25 cellular contexts compared by ENCODE assay signal in genomic region chr5:105218018-105218417, GRCh38.
"Had no signal": no experiment of that assay in that cellular context is flagged by ENCODE, and none has a peak within 500 bp of the region (broad histone marks: within the 10 kb centered on the region; RNA-seq: fewer than 3 reads in every experiment).

No MANE protein-coding gene starts in this region.

- DNase-seq: activated CD4-positive, alpha-beta memory T cell treated with anti-CD3 and anti-CD28 coated beads, Interleukin-2, amount 10 ng/mL, durations not matched to agents 7 days and 5 days; activated CD4-positive, alpha-beta T cell treated with anti-CD3 and anti-CD28 coated beads, Interleukin-2, amount 10 ng/mL, durations not matched to agents 24 days and 14 days; activated CD8-positive, alpha-beta memory T cell treated with anti-CD3 and anti-CD28 coated beads, Interleukin-2, amount 50 U/mL, for 48 hours; activated gamma-delta T cell; activated naive CD4-positive, alpha-beta T cell treated with anti-CD3 and anti-CD28 coated beads, Interleukin-2, amount 10 ng/mL, durations not matched to agents 7 days and 5 days; activated naive CD8-positive, alpha-beta T cell treated with anti-CD3 and anti-CD28 coated beads, Interleukin-2, amount 10 ng/mL, durations not matched to agents 7 days and 5 days; activated T-cell treated with anti-CD3 and anti-CD28 coated beads, Interleukin-2, amount 50 U/mL, for 24 hours; brain microvascular endothelial cell; dorsolateral prefrontal cortex; effector memory CD4-positive, alpha-beta T cell; erythroblast; gastrocnemius medialis; islet precursor cell; left ventricle myocardium inferior; mucosa of descending colon; pancreas; retina; stimulated activated CD4-positive, alpha-beta T cell treated with anti-CD3 and anti-CD28 coated beads, Interleukin-12 subunit alpha, Interleukin-12 subunit beta, amount 100 ng/mL, for 4 hours; stimulated activated CD4-positive, alpha-beta T cell treated with anti-CD3 and anti-CD28 coated beads, Interleukin-4, amount 100 ng/mL, for 24 hours; T-helper 9 cell; trophoblast cell had no signal

- ATAC-seq: activated CD4-positive, CD25-positive, alpha-beta regulatory T cell treated with anti-CD3 and anti-CD28 coated beads, Interleukin-2, amount 50 U/mL, for 24 hours; gastrocnemius medialis; mucosa of descending colon; natural killer cell treated with Interleukin-12 subunit alpha and Interleukin-12 subunit beta and Interleukin-15 and Interleukin-18, amount 100 ng/mL, for 72 hours; pancreas; sciatic nerve; stimulated activated effector memory CD8-positive, alpha-beta T cell treated with anti-CD3 and anti-CD28 coated beads, Interleukin-12 subunit alpha, Interleukin-12 subunit beta, amount 100 ng/mL, for 72 hours had no signal
